In the genomic region with DNA sequence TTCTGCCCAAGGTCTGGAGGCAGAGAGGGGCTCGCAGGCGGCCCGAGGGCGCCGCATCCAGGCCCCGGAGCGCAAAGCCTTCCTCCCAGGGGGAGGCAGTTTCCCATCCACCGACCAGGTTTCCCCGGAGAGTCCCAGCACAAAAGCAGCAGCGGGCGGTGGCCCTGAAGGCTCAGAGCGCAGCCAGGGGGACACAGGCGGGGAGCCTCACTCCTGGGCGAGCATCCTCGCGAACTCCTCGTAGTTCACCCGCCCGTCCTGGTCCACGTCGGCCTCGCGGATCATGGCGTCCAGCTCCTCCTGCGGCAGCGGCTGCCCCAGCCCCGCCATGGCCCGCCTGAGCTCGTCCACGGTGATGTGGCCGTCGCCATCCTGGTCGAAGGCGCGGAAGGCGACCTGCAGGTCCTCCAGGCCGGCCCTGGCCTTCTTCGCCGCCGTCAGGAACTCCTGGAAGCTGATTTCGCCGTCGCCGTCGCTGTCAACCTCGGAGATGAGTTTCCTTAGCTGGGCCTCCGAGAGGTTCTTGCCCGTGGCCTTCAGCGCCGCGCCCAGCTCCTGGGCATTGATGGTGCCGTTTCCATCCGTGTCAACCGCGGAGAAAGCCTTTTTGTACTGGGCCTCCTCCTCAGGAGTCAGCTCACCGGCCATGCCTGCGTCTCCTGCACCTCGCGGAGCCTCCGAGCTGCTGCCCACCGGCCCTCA, we compare ENCODE assay signal across 1 cellular context.
TF ChIP-seq lines count a peak whose summit lies in the region.

No MANE protein-coding gene starts in this region.

TF ChIP-seq in HepG2, 621 proteins besides CTCF, POLR2A, EP300 and RAD21:
- TF ChIP-seq ZNF790 (CRISPR knock-in tag; IDR thresholded peaks at IDR 0.05; ENCODE audit: borderline replicate concordance) (no peak), SRSF9 (IDR thresholded peaks at IDR 0.05; ENCODE audit: borderline replicate concordance, insufficient read depth, low read depth, low read length, poor library complexity, severe bottlenecking) (no peak), ZNF34 (CRISPR knock-in tag; IDR thresholded peaks at IDR 0.05; ENCODE audit: borderline replicate concordance) (no peak), DNMT1 (CRISPR knock-in tag; IDR thresholded peaks at IDR 0.05) (0 out of 2 replicates have a peak, but pooled peaks have one; percentile 54), ZNF160 (CRISPR knock-in tag; IDR thresholded peaks at IDR 0.05) (no peak), ETV6 (CRISPR knock-in tag; conservative IDR thresholded peaks at IDR 0.05) (no peak), KDM1A (CRISPR knock-in tag; IDR thresholded peaks at IDR 0.05) (no peak), ZNF30 (CRISPR knock-in tag; IDR thresholded peaks at IDR 0.05) (no peak), SMAD3 (CRISPR knock-in tag; IDR thresholded peaks at IDR 0.05) (no peak), ZBTB1 (CRISPR knock-in tag; IDR thresholded peaks at IDR 0.05; ENCODE audit: borderline replicate concordance) (no peak), MAZ (IDR thresholded peaks at IDR 0.05; ENCODE audit: borderline replicate concordance, low read depth, low read length) (no peak), MAZ (CRISPR knock-in tag; IDR thresholded peaks at IDR 0.05; ENCODE audit: low read depth) (no peak), ZBTB33 (CRISPR knock-in tag; IDR thresholded peaks at IDR 0.05) (peak; percentile 50; the same call in 1 of the 2 replicates), KDM5B (CRISPR knock-in tag; IDR thresholded peaks at IDR 0.05; ENCODE audit: borderline replicate concordance) (no peak), AGO1 (IDR thresholded peaks at IDR 0.05; ENCODE audit: low read depth, low read length, poor library complexity, severe bottlenecking) (peak; percentile 35), ZNF431 (CRISPR knock-in tag; IDR thresholded peaks at IDR 0.05; ENCODE audit: borderline replicate concordance, low read depth) (no peak), ERF (CRISPR knock-in tag; IDR thresholded peaks at IDR 0.05) (no peak), BCL6 (CRISPR knock-in tag; IDR thresholded peaks at IDR 0.05) (no peak), THAP8 (CRISPR knock-in tag; IDR thresholded peaks at IDR 0.05; ENCODE audit: borderline replicate concordance) (no peak), KLF13 (CRISPR knock-in tag; IDR thresholded peaks at IDR 0.05) (no peak)
- TF ChIP-seq, protein P1, sequence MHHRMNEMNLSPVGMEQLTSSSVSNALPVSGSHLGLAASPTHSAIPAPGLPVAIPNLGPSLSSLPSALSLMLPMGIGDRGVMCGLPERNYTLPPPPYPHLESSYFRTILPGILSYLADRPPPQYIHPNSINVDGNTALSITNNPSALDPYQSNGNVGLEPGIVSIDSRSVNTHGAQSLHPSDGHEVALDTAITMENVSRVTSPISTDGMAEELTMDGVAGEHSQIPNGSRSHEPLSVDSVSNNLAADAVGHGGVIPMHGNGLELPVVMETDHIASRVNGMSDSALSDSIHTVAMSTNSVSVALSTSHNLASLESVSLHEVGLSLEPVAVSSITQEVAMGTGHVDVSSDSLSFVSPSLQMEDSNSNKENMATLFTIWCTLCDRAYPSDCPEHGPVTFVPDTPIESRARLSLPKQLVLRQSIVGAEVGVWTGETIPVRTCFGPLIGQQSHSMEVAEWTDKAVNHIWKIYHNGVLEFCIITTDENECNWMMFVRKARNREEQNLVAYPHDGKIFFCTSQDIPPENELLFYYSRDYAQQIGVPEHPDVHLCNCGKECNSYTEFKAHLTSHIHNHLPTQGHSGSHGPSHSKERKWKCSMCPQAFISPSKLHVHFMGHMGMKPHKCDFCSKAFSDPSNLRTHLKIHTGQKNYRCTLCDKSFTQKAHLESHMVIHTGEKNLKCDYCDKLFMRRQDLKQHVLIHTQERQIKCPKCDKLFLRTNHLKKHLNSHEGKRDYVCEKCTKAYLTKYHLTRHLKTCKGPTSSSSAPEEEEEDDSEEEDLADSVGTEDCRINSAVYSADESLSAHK (CRISPR knock-in tag; IDR thresholded peaks at IDR 0.05; ENCODE audit: borderline replicate concordance), result no peak
